In the genomic region with DNA sequence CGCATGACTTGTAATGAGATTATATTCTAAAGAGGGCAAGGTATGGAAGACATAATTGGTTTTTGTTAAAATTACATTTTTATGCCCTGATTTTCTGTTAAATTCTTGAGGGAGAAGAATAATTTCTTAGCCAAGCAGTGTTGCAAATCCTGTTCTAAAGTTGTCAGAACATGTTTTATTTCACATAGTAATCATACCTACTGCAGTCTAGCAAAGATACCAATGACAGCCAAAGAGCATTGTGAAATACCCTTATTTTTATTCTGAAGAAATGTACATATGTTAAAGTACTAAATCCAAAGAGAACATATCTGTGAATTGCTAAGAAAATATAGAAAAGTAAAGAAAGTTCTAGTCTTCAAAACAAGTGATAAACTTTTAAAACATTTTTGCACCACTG, we compare ENCODE assay signal across 2 cellular contexts.
TF ChIP-seq lines count a peak whose summit lies in the region.

No MANE protein-coding gene starts in this region.

TF ChIP-seq in HepG2, 621 proteins besides CTCF, POLR2A, EP300 and RAD21:
- TF ChIP-seq, protein P1, sequence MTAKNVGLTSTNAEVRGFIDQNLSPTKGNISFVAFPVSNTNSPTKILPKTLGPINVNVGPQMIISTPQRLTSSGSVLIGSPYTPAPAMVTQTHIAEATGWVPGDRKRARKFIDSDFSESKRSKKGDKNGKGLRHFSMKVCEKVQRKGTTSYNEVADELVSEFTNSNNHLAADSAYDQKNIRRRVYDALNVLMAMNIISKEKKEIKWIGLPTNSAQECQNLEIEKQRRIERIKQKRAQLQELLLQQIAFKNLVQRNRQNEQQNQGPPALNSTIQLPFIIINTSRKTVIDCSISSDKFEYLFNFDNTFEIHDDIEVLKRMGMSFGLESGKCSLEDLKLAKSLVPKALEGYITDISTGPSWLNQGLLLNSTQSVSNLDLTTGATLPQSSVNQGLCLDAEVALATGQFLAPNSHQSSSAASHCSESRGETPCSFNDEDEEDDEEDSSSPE (CRISPR knock-in tag; IDR thresholded peaks at IDR 0.05) = no peak
- 0 out of 2 replicates have a peak, but pooled peaks have one; percentile 0 for TF ChIP-seq CEBPB (IDR thresholded peaks at IDR 0.05; ENCODE audit: borderline replicate concordance, low read depth, low read length)

TF ChIP-seq in K562, 482 proteins besides CTCF, POLR2A, EP300 and RAD21:
- no peak for TF ChIP-seq MEF2A (IDR thresholded peaks at IDR 0.05; ENCODE audit: control insufficient read depth, low read depth, low read length)
- peak; percentile 27; the same call in 1 of the 2 replicates for TF ChIP-seq CEBPB (tag; IDR thresholded peaks at IDR 0.05)
- TF ChIP-seq POLR3A (IDR thresholded peaks at IDR 0.05; ENCODE audit: borderline replicate concordance, extremely low read depth, insufficient read depth, insufficient read length) = no peak
